Comparison of ENCODE assay signal across 18 cellular contexts in genomic region chr12:125453751-125454150, GRCh38.
DNase-seq lines count a peak whose midpoint lies in the region; ATAC-seq and TF ChIP-seq lines count a peak whose summit lies in the region.
"Had no signal": no experiment of that assay in that cellular context is flagged by ENCODE, and none has a peak within 500 bp of the region (broad histone marks: within the 10 kb centered on the region; RNA-seq: fewer than 3 reads in every experiment).

No MANE protein-coding gene starts in this region.

- peak; percentile 4 for DNase-seq in NCI-H82 (lab: John Stamatoyannopoulos, UW)
- DNase-seq in NCI-H82 treated with DMSO at 0.1 percent for 48 hours (lab: John Stamatoyannopoulos, UW; ENCODE audit: unreplicated experiment) = no peak
- peak; percentile 38 to 96 (median 87) for DNase-seq in dorsolateral prefrontal cortex
- peak; percentile 74 for DNase-seq in middle frontal gyrus (ENCODE audit: extremely low spot score, low spot score)
- DNase-seq in NCI-H1417 treated with DMSO at 0.1 percent for 48 hours (lab: John Stamatoyannopoulos, UW) = no peak
- DNase-seq in COLO668 (lab: John Stamatoyannopoulos, UW; ENCODE audit: unreplicated experiment) = no peak
- DNase-seq: HCEC 1CT, IMR-90, Kasumi-1, NCI-H146, NCI-H2227 treated with DMSO at 0.1 percent for 48 hours, NCI-H69, Peyer's patch, Right ventricle myocardium superior had no signal

- no peak overlapping the region for H3K4me3 Mint-ChIP-seq in stimulated activated memory B cell treated with anti-CD40 and anti-IgM and Interleukin-4, amounts not matched to agents 10 μg/mL and 1 μg/mL and 100 μg/mL, for 72 hours
- H3K4me3 Mint-ChIP-seq: CD14-positive monocyte had no signal

- H3K27ac Mint-ChIP-seq in stimulated activated memory B cell treated with anti-CD40 and anti-IgM and Interleukin-4, amounts not matched to agents 10 μg/mL and 1 μg/mL and 100 μg/mL, for 72 hours = no peak overlapping the region
- H3K27ac Mint-ChIP-seq: CD14-positive monocyte had no signal

- intact Hi-C loops in dorsolateral prefrontal cortex (cut with DNase I) = loop anchor here in 1 of 2 donors (1.0 to 5.0 kb wide), 2 partner anchors 75 to 106 kb away; no protein-coding TSS in a partner anchor

- H3K27ac ChIP-seq in dorsolateral prefrontal cortex (peak overlapping the region; percentile 59 to 98 (median 92)), temporal lobe (ENCODE audit: low read depth, low read length) (peak overlapping the region; percentile 95)
- H3K27ac ChIP-seq: Peyer's patch had no signal

- peak in 5 of 56 donors; percentile 7 to 20 (median 13) for TF ChIP-seq CTCF in dorsolateral prefrontal cortex (IDR thresholded peaks at IDR 0.05 in 54 of 56, conservative IDR thresholded peaks at IDR 0.05 in 2 of 56; ENCODE audit: low read depth in 1 of 56, partially characterized antibody in 56 of 56)

- no peak for ATAC-seq in stimulated activated memory B cell treated with anti-CD40 and anti-IgM and Interleukin-4, amounts not matched to agents 10 μg/mL and 1 μg/mL and 100 μg/mL, for 72 hours
- ATAC-seq: GM12878 had no signal

- peak overlapping the region in 4 of 59 donors; percentile 9 to 28 (median 21) for H3K4me3 ChIP-seq in dorsolateral prefrontal cortex
- H3K4me3 ChIP-seq: GM12878, Peyer's patch had no signal

- peaks cover 39% of the 10 kb centered on the region for H3K27me3 Mint-ChIP-seq in stimulated activated memory B cell treated with anti-CD40 and anti-IgM and Interleukin-4, amounts not matched to agents 10 μg/mL and 1 μg/mL and 100 μg/mL, for 72 hours

- no peaks in the 10 kb centered on the region for H3K27me3 ChIP-seq in dorsolateral prefrontal cortex
- H3K27me3 ChIP-seq: Peyer's patch had no signal

- H3K36me3 Mint-ChIP-seq in stimulated activated memory B cell treated with anti-CD40 and anti-IgM and Interleukin-4, amounts not matched to agents 10 μg/mL and 1 μg/mL and 100 μg/mL, for 72 hours = no peaks in the 10 kb centered on the region
- H3K36me3 Mint-ChIP-seq: CD14-positive monocyte had no signal

- peaks cover 19% of the 10 kb centered on the region for H3K9me3 Mint-ChIP-seq in stimulated activated memory B cell treated with anti-CD40 and anti-IgM and Interleukin-4, amounts not matched to agents 10 μg/mL and 1 μg/mL and 100 μg/mL, for 72 hours

- H3K4me1 Mint-ChIP-seq in stimulated activated memory B cell treated with anti-CD40 and anti-IgM and Interleukin-4, amounts not matched to agents 10 μg/mL and 1 μg/mL and 100 μg/mL, for 72 hours = no peaks in the 10 kb centered on the region
- H3K4me1 Mint-ChIP-seq: CD14-positive monocyte had no signal

Comparison
In these comparisons a context has a peak if more than half of its experiments do, and no peak if none do; other contexts are left out.
1. DNase-seq: peak in NCI-H82 (single experiment), dorsolateral prefrontal cortex (10 of 10) and middle frontal gyrus (single experiment); none in NCI-H82 treated with DMSO at 0.1 percent for 48 hours (single experiment), NCI-H1417 treated with DMSO at 0.1 percent for 48 hours (single experiment) and COLO668 (single experiment).